Comparison of ENCODE assay signal across 18 cellular contexts in the genomic region with DNA sequence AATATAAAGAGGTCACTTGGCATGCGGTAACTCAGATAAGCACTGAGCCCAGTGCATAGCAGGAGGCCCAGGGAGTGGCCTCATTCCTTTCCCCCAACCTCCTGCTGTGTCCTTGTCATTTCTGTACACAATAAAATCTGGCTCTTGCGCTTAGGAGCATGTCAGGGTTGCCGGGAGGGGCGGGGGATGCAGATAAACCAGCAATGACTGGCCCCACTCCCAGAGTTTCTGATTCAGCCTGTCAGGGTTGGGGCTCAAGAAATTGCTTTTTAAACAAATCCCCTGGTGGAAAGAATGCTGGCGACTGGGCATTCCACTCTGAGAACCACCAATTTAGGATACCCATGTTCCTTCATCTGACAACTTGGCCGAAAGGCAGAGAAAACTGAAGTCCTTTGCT.
A peak's percentile ranks its signal among the peaks of the same experiment; 100 is the strongest.
DNase-seq lines count a peak whose midpoint lies in the region; ATAC-seq and TF ChIP-seq lines count a peak whose summit lies in the region.
"Had no signal": no experiment of that assay in that cellular context is flagged by ENCODE, and none has a peak within 500 bp of the region (broad histone marks: within the 10 kb centered on the region; RNA-seq: fewer than 3 reads in every experiment).

No MANE protein-coding gene starts in this region.

- DNase-seq in A673 (ENCODE audit: low spot score) = peak; percentile 86
- DNase-seq in H9 = no peak
- peak; percentile 44 to 77 (median 67) for DNase-seq in body of pancreas
- no peak for DNase-seq in mesothelial cell of epicardium (ENCODE audit: low spot score in 2 of 2, unreplicated experiment in 2 of 2)
- DNase-seq in AML-193 (lab: John Stamatoyannopoulos, UW) = no peak
- DNase-seq in CD8-positive, alpha-beta memory T cell = no peak
- DNase-seq in dermis blood vessel endothelial cell = no peak
- DNase-seq: activated T-cell treated with anti-CD3 and anti-CD28 coated beads, Interleukin-2, amount 50 U/mL, for 72 hours; DMS53; effector memory CD8-positive, alpha-beta T cell; GOT3; NCI-H1105 treated with DMSO at 0.1 percent for 48 hours; NCI-H526; nucleus accumbens; stimulated activated CD4-positive, alpha-beta T cell treated with anti-CD3 and anti-CD28 coated beads, Interleukin-15, amount 100 ng/mL, for 24 hours; SW 1271 had no signal

- peak; percentile 87 for ATAC-seq in body of pancreas
- ATAC-seq in HG02588 (IDR thresholded peaks at IDR 0.05; ENCODE audit: unreplicated experiment) = no peak
- ATAC-seq: activated T-cell treated with anti-CD3 and anti-CD28 coated beads, Interleukin-2, amount 50 U/mL, for 72 hours; effector memory CD8-positive, alpha-beta T cell had no signal

- no peak overlapping the region for H2AK5ac ChIP-seq in H9 (ENCODE audit: insufficient read length, low read length)

- H3K23ac ChIP-seq in H9 (ENCODE audit: insufficient read length, low read depth, low read length) = no peak overlapping the region

- no peak overlapping the region for H3K14ac ChIP-seq in H9 (ENCODE audit: insufficient read depth, low read length)

- intact Hi-C loops in A673 (cut with micrococcal nuclease; ENCODE audit: unreplicated experiment) = no loop called here
- intact Hi-C loops in body of pancreas (cut with DNase I) = no loop called here

- peak overlapping the region; percentile 11 for H3K27ac ChIP-seq in A673 (ENCODE audit: low read depth, low read length, poor library complexity, severe bottlenecking)
- H3K27ac ChIP-seq in H9 (ENCODE audit: insufficient read length, low read depth, low read length) = no peak overlapping the region
- peak overlapping the region in 3 of 4 donors; percentile 37 to 71 (median 56) for H3K27ac ChIP-seq in body of pancreas
- no peak overlapping the region for H3K27ac ChIP-seq in CD8-positive, alpha-beta memory T cell (ENCODE audit: low read depth, low read length)

- BruUV-seq in A673 (replicated peaks; lab: Mats Ljungman, UMichigan) = no TSS peak

- H3K9me3 Mint-ChIP-seq in H9 = peaks cover 0 to 5% of the 10 kb centered on the region in 2 experiments; a peak in 2 of 5 replicates
- H3K9me3 Mint-ChIP-seq in mesothelial cell of epicardium = no peaks in the 10 kb centered on the region
- H3K9me3 Mint-ChIP-seq in CD8-positive, alpha-beta memory T cell = peaks cover 0 to 6% (median 0%) of the 10 kb centered on the region in 5 donors
- H3K9me3 Mint-ChIP-seq: activated naive CD4-positive, alpha-beta T cell treated with anti-CD3 and anti-CD28 coated beads, Interleukin-2, amount 50 U/mL, for 24 hours; activated T-cell treated with anti-CD3 and anti-CD28 coated beads, Interleukin-2, amount 50 U/mL, for 72 hours had no signal

- H3K4ac ChIP-seq in H9 (ENCODE audit: low read depth, low read length) = no peak overlapping the region

- H4K8ac ChIP-seq in H9 (replicated peaks; ENCODE audit: insufficient read length, low read depth, low read length) = no peak overlapping the region

- H2AFZ ChIP-seq in H9 (ENCODE audit: low read length) = no peak overlapping the region

- CTCF ChIA-PET in A673 (lab: Charles Lee) = no interaction called here
- CTCF ChIA-PET in CD8-positive, alpha-beta memory T cell (lab: Charles Lee) = no interaction called here

- POLR2A ChIA-PET in A673 (lab: Charles Lee; ENCODE audit: low non-redundant PET) = no interaction called here
- POLR2A ChIA-PET in CD8-positive, alpha-beta memory T cell (lab: Charles Lee) = no interaction called here

- TF ChIP-seq POLR2A in body of pancreas (IDR thresholded peaks at IDR 0.05) = no peak

- H3K27me3 ChIP-seq in A673 (replicated peaks; ENCODE audit: insufficient read depth, low read depth, low read length, poor library complexity) = no peaks in the 10 kb centered on the region
- no peaks in the 10 kb centered on the region for H3K27me3 ChIP-seq in H9 (ENCODE audit: insufficient read depth, low read length)
- no peaks in the 10 kb centered on the region for H3K27me3 ChIP-seq in body of pancreas
- H3K27me3 ChIP-seq in CD8-positive, alpha-beta memory T cell (ENCODE audit: insufficient read depth, low read length, poor library complexity, severe bottlenecking) = no peaks in the 10 kb centered on the region

- no peak overlapping the region for H3K4me2 ChIP-seq in H9 (ENCODE audit: insufficient read depth, insufficient read length, low read length)

- no peak overlapping the region for H3K56ac ChIP-seq in H9 (ENCODE audit: insufficient read length, low read depth, low read length)

- no peak overlapping the region for H3T11ph ChIP-seq in H9 (ENCODE audit: low read length)

- H3K4me1 ChIP-seq in A673 (ENCODE audit: insufficient read depth, low read length, poor library complexity, severe bottlenecking) = peaks cover 27% of the 10 kb centered on the region
- H3K4me1 ChIP-seq in H9 (ENCODE audit: insufficient read depth, low read length) = peaks cover 17% of the 10 kb centered on the region; the same call in 1 of the 2 replicates
- peaks cover 22% of the 10 kb centered on the region for H3K4me1 ChIP-seq in body of pancreas
- no peaks in the 10 kb centered on the region for H3K4me1 ChIP-seq in CD8-positive, alpha-beta memory T cell (ENCODE audit: insufficient read depth, low read length)

- no peaks in the 10 kb centered on the region for H3K79me1 ChIP-seq in H9 (ENCODE audit: insufficient read depth, low read depth, low read length, poor library complexity, severe bottlenecking)

- H2BK120ac ChIP-seq in H9 (ENCODE audit: low read depth, low read length, poor library complexity, severe bottlenecking) = no peak overlapping the region

- H2BK5ac ChIP-seq in H9 (ENCODE audit: insufficient read length, low read length) = no peak overlapping the region

- H2BK15ac ChIP-seq in H9 (ENCODE audit: low read depth, low read length) = no peak overlapping the region

- H3K36me3 ChIP-seq in A673 (ENCODE audit: insufficient read depth, low read length, poor library complexity, severe bottlenecking) (no peaks in the 10 kb centered on the region), body of pancreas (replicated peaks in 1 of 2; ENCODE audit: insufficient read depth in 1 of 2, low read depth in 2 of 2) (no peaks in the 10 kb centered on the region)
- no peaks in the 10 kb centered on the region for H3K36me3 ChIP-seq in CD8-positive, alpha-beta memory T cell (ENCODE audit: insufficient read depth, low read length)

- H3K36me3 Mint-ChIP-seq in H9 (ENCODE audit: insufficient read depth in 1 of 3, low read depth in 3 of 3) (peaks cover 0 to 2% (median 0%) of the 10 kb centered on the region in 3 experiments; a peak in 2 of 7 replicates), mesothelial cell of epicardium (no peaks in the 10 kb centered on the region)
- no peaks in the 10 kb centered on the region for H3K36me3 Mint-ChIP-seq in CD8-positive, alpha-beta memory T cell
- H3K36me3 Mint-ChIP-seq: activated naive CD4-positive, alpha-beta T cell treated with anti-CD3 and anti-CD28 coated beads, Interleukin-2, amount 50 U/mL, for 24 hours had no signal

- no peak overlapping the region for H3K18ac ChIP-seq in H9 (ENCODE audit: insufficient read length, low read depth, low read length)

- no peaks in the 10 kb centered on the region for H4K20me1 ChIP-seq in H9 (ENCODE audit: control insufficient read depth, insufficient read depth, insufficient read length)

- H3K27me3 Mint-ChIP-seq in H9 (ENCODE audit: low read depth) = peaks cover 19% of the 10 kb centered on the region
- H3K27me3 Mint-ChIP-seq in mesothelial cell of epicardium (ENCODE audit: low read depth) = no peaks in the 10 kb centered on the region
- peaks cover 0 to 4% of the 10 kb centered on the region in 2 donors for H3K27me3 Mint-ChIP-seq in CD8-positive, alpha-beta memory T cell
- H3K27me3 Mint-ChIP-seq: activated naive CD4-positive, alpha-beta T cell treated with anti-CD3 and anti-CD28 coated beads, Interleukin-2, amount 50 U/mL, for 24 hours; effector memory CD8-positive, alpha-beta T cell had no signal

- no peak overlapping the region for H2BK12ac ChIP-seq in H9 (ENCODE audit: insufficient read length, low read depth, low read length)

- H2BK20ac ChIP-seq in H9 (ENCODE audit: low read depth, low read length, poor library complexity, severe bottlenecking) = no peak overlapping the region

- H3K27ac Mint-ChIP-seq in H9 = no peak overlapping the region
- H3K27ac Mint-ChIP-seq in mesothelial cell of epicardium = peak overlapping the region; percentile 96
- H3K27ac Mint-ChIP-seq in CD8-positive, alpha-beta memory T cell = no peak overlapping the region
- H3K27ac Mint-ChIP-seq: activated naive CD4-positive, alpha-beta T cell treated with anti-CD3 and anti-CD28 coated beads, Interleukin-2, amount 50 U/mL, for 24 hours; activated T-cell treated with anti-CD3 and anti-CD28 coated beads, Interleukin-2, amount 50 U/mL, for 72 hours; effector memory CD8-positive, alpha-beta T cell had no signal

- no peaks in the 10 kb centered on the region for H3K23me2 ChIP-seq in H9 (ENCODE audit: insufficient read length, low read depth, low read length, poor library complexity, severe bottlenecking)

- H3K4me1 Mint-ChIP-seq in H9 (peaks cover 34% of the 10 kb centered on the region in 2 experiments), mesothelial cell of epicardium (peaks cover 57% of the 10 kb centered on the region)
- H3K4me1 Mint-ChIP-seq in CD8-positive, alpha-beta memory T cell = no peaks in the 10 kb centered on the region
- H3K4me1 Mint-ChIP-seq: activated naive CD4-positive, alpha-beta T cell treated with anti-CD3 and anti-CD28 coated beads, Interleukin-2, amount 50 U/mL, for 24 hours had no signal

- WGBS in H9 (ENCODE audit: extremely low coverage, insufficient read length, low lambda C conversion rate) = no CpG with 5 or more reads among the region's 6 CpGs
- WGBS in body of pancreas, 2 donors = 28 to 35% methylated on average over 6 of the region's 6 CpGs

- no peak overlapping the region for H4K5ac ChIP-seq in H9 (ENCODE audit: insufficient read length, low read depth, low read length)

- no peak overlapping the region for H3K4me3 Mint-ChIP-seq in H9
- H3K4me3 Mint-ChIP-seq in mesothelial cell of epicardium = no peak overlapping the region
- no peak overlapping the region for H3K4me3 Mint-ChIP-seq in CD8-positive, alpha-beta memory T cell
- H3K4me3 Mint-ChIP-seq: activated naive CD4-positive, alpha-beta T cell treated with anti-CD3 and anti-CD28 coated beads, Interleukin-2, amount 50 U/mL, for 24 hours; activated T-cell treated with anti-CD3 and anti-CD28 coated beads, Interleukin-2, amount 50 U/mL, for 72 hours; effector memory CD8-positive, alpha-beta T cell had no signal

- H3K4me3 ChIP-seq in A673 (ENCODE audit: low read depth, low read length, poor library complexity, severe bottlenecking) = no peak overlapping the region
- no peak overlapping the region for H3K4me3 ChIP-seq in body of pancreas
- no peak overlapping the region for H3K4me3 ChIP-seq in CD8-positive, alpha-beta memory T cell (ENCODE audit: low read length)

- no peaks in the 10 kb centered on the region for H3K79me2 ChIP-seq in H9 (ENCODE audit: insufficient read depth, low read length)

- H3K9ac ChIP-seq in H9 (ENCODE audit: extremely low read depth, insufficient read length, low read length) = no peak overlapping the region

- H3K9me3 ChIP-seq in A673 (ENCODE audit: low read depth, low read length, poor library complexity, severe bottlenecking) = no peaks in the 10 kb centered on the region
- no peaks in the 10 kb centered on the region for H3K9me3 ChIP-seq in H9 (ENCODE audit: control insufficient read depth, low read depth, low read length)
- no peaks in the 10 kb centered on the region for H3K9me3 ChIP-seq in body of pancreas
- H3K9me3 ChIP-seq in CD8-positive, alpha-beta memory T cell (ENCODE audit: low read length) = no peaks in the 10 kb centered on the region

- H4K91ac ChIP-seq in H9 (ENCODE audit: insufficient read length, low read depth, low read length) = no peak overlapping the region

- TF ChIP-seq CTCF in A673 (conservative IDR thresholded peaks at IDR 0.05; ENCODE audit: low read depth, low read length) (0 out of 2 replicates have a peak, but pooled peaks have one; percentile 5), H9 (conservative IDR thresholded peaks at IDR 0.05) (peak; percentile 41; the same call in 2 of the 3 replicates), body of pancreas (IDR thresholded peaks at IDR 0.05) (peak in 4 of 7 experiments; percentile 40 to 57 (median 42)), mesothelial cell of epicardium (IDR thresholded peaks at IDR 0.05; ENCODE audit: unreplicated experiment) (peak; percentile 54)

Comparison
In these comparisons a context has a peak if more than half of its experiments do, and no peak if none do; other contexts are left out.
1. DNase-seq: peak in A673 (single experiment) and body of pancreas (4 of 4); none in H9 (single experiment), mesothelial cell of epicardium (0 of 2), AML-193 (0 of 2), CD8-positive, alpha-beta memory T cell (0 of 5) and dermis blood vessel endothelial cell (single experiment).
2. H3K27ac ChIP-seq: peak in A673 (single experiment) and body of pancreas (3 of 4); none in H9 (single experiment) and CD8-positive, alpha-beta memory T cell (single experiment).
3. Peak in every context shown above with its lines, with median percentiles within 50 percentile points of each other: CTCF ChIP-seq.